27 cellular contexts compared by ENCODE assay signal in genomic region chr4:119260528-119260927, GRCh38.
"Had no signal": no experiment of that assay in that cellular context is flagged by ENCODE, and none has a peak within 500 bp of the region (broad histone marks: within the 10 kb centered on the region; RNA-seq: fewer than 3 reads in every experiment).

No MANE protein-coding gene starts in this region.

- H3K4me1 Mint-ChIP-seq: natural killer cell; nephron; neural progenitor cell; stimulated activated effector memory CD8-positive, alpha-beta T cell treated with anti-CD3 and anti-CD28 coated beads, Interleukin-12 subunit alpha, Interleukin-12 subunit beta, amount 100 ng/mL, for 72 hours; stimulated activated naive B cell treated with anti-CD40 and anti-IgM and Interleukin-4, amounts not matched to agents 10 μg/mL and 1 μg/mL and 100 μg/mL, for 72 hours had no signal

- H3K9me3 ChIP-seq: ovary, psoas muscle, right lobe of liver, sigmoid colon, stomach, thoracic aorta, thyroid gland, tibial nerve, upper lobe of left lung, vagina had no signal

- H3K36me3 Mint-ChIP-seq: natural killer cell had no signal

- H3K9me3 Mint-ChIP-seq: natural killer cell; nephron; neural progenitor cell; stimulated activated effector memory CD8-positive, alpha-beta T cell treated with anti-CD3 and anti-CD28 coated beads, Interleukin-12 subunit alpha, Interleukin-12 subunit beta, amount 100 ng/mL, for 72 hours; stimulated activated naive B cell treated with anti-CD40 and anti-IgM and Interleukin-4, amounts not matched to agents 10 μg/mL and 1 μg/mL and 100 μg/mL, for 72 hours; stimulated activated naive CD8-positive, alpha-beta T cell treated with anti-CD3 and anti-CD28 coated beads, Interleukin-15, Interleukin-2, amounts not matched to agents 100 ng/mL and 50 ng/mL, for 24 hours had no signal

- H3K36me3 ChIP-seq: neural progenitor cell, ovary had no signal

- H3K9ac ChIP-seq: neural progenitor cell, parathyroid adenoma had no signal

- H3K27me3 ChIP-seq: neural progenitor cell, ovary, right lobe of liver, sigmoid colon, stomach, thyroid gland, tibial nerve, upper lobe of left lung, vagina had no signal

- H3K4me3 ChIP-seq: neural progenitor cell, ovary, psoas muscle, right lobe of liver, sigmoid colon, stomach, thoracic aorta, thyroid gland, tibial nerve, upper lobe of left lung, vagina had no signal

- ATAC-seq: natural killer cell; psoas muscle; right cardiac atrium; right lobe of liver; stimulated activated effector memory CD8-positive, alpha-beta T cell treated with anti-CD3 and anti-CD28 coated beads, Interleukin-12 subunit alpha, Interleukin-12 subunit beta, amount 100 ng/mL, for 72 hours; stimulated activated naive B cell treated with anti-CD40 and anti-IgM and Interleukin-4, amounts not matched to agents 10 μg/mL and 1 μg/mL and 100 μg/mL, for 72 hours had no signal

- H3K4me1 ChIP-seq: neural progenitor cell, parathyroid adenoma, psoas muscle, right lobe of liver, sigmoid colon, stomach, thyroid gland, upper lobe of left lung, vagina had no signal

- H3K4me3 Mint-ChIP-seq: natural killer cell; nephron; neural progenitor cell; stimulated activated effector memory CD8-positive, alpha-beta T cell treated with anti-CD3 and anti-CD28 coated beads, Interleukin-12 subunit alpha, Interleukin-12 subunit beta, amount 100 ng/mL, for 72 hours; stimulated activated naive B cell treated with anti-CD40 and anti-IgM and Interleukin-4, amounts not matched to agents 10 μg/mL and 1 μg/mL and 100 μg/mL, for 72 hours; stimulated activated naive CD8-positive, alpha-beta T cell treated with anti-CD3 and anti-CD28 coated beads, Interleukin-15, Interleukin-2, amounts not matched to agents 100 ng/mL and 50 ng/mL, for 24 hours had no signal

- H2AFZ ChIP-seq: neural progenitor cell, parathyroid adenoma had no signal

- H3K4me2 ChIP-seq: neural progenitor cell had no signal

- H3K27ac Mint-ChIP-seq: natural killer cell; nephron; neural progenitor cell; progenitor cell of endocrine pancreas; stimulated activated effector memory CD8-positive, alpha-beta T cell treated with anti-CD3 and anti-CD28 coated beads, Interleukin-12 subunit alpha, Interleukin-12 subunit beta, amount 100 ng/mL, for 72 hours; stimulated activated naive B cell treated with anti-CD40 and anti-IgM and Interleukin-4, amounts not matched to agents 10 μg/mL and 1 μg/mL and 100 μg/mL, for 72 hours; stimulated activated naive CD8-positive, alpha-beta T cell treated with anti-CD3 and anti-CD28 coated beads, Interleukin-15, Interleukin-2, amounts not matched to agents 100 ng/mL and 50 ng/mL, for 24 hours had no signal

- H3K27ac ChIP-seq: neural progenitor cell, ovary, parathyroid adenoma, psoas muscle, right lobe of liver, sigmoid colon, stomach, thoracic aorta, thyroid gland, tibial nerve, upper lobe of left lung, vagina had no signal

- DNase-seq: natural killer cell; occipital lobe; ovary; posterior cingulate gyrus; psoas muscle; right cardiac atrium; right lobe of liver; sigmoid colon; small intestine; stimulated activated CD4-positive, alpha-beta T cell treated with anti-CD3 and anti-CD28 coated beads, Interleukin-15, amount 100 ng/mL, for 24 hours; stimulated activated CD4-positive, alpha-beta T cell treated with anti-CD3 and anti-CD28 coated beads, Interleukin-2, amount 100 ng/mL, for 24 hours; stimulated activated CD4-positive, alpha-beta T cell treated with anti-CD3 and anti-CD28 coated beads, Interleukin-2, amount 100 ng/mL, for 48 hours; stimulated activated CD4-positive, alpha-beta T cell treated with anti-CD3 and anti-CD28 coated beads, Interleukin-4, amount 100 ng/mL, for 24 hours; stimulated activated naive B cell treated with anti-CD40 and anti-IgM and Interleukin-4, amounts not matched to agents 10 μg/mL and 1 μg/mL and 100 μg/mL, for 72 hours; stimulated activated naive CD4-positive, alpha-beta T cell treated with Interleukin-2 at 50 U/mL for 16 hours; stomach; thyroid gland; upper lobe of left lung had no signal

- H3K79me2 ChIP-seq: parathyroid adenoma had no signal

- H3K27me3 Mint-ChIP-seq: progenitor cell of endocrine pancreas; stimulated activated naive B cell treated with anti-CD40 and anti-IgM and Interleukin-4, amounts not matched to agents 10 μg/mL and 1 μg/mL and 100 μg/mL, for 72 hours; stimulated activated naive CD8-positive, alpha-beta T cell treated with anti-CD3 and anti-CD28 coated beads, Interleukin-15, Interleukin-2, amounts not matched to agents 100 ng/mL and 50 ng/mL, for 24 hours had no signal
